Comparison of ENCODE assay signal across 8 cellular contexts in the genomic region with DNA sequence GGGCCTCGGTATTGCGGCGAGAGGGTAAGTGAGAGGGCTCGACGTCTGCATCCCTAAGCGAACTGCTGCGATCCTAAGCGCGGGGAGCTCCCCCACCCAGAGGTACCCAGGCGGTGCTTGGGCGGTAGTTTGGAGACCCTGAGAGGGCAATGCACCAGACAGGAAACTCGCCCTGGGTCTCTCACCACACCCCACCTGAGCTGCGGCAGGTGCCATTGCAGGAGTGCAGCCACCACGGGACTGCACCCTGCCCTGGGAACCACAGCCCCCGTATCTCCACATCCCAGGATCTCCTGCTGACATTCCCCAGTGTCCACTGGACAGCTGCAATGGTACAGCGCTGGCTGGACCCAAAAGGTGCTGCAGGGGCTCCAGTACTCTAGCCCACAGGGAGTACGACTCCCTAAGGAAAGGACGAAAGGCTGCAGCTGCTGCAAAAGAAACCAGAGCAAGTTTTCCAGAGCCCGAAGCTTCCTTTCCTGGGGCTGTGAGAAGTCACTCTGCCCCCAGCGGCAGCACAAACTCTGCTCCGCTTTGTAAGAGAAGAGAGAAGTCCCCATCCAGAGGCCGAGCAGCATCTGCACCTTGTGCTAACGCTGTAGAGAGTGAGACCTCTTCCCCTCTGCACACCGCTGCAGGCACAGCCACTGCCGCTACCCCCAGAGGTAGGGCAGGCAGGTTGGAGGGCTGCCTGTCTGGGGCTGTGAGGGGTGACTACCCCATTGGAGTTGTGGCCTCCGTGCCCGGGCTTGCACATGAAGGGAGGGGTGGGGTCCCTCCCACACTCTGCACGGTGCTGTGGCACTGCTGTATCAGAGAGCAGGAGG. TPM values are rescaled to one million over a fixed set of nuclear protein-coding genes. Genes with fewer than 3 reads are reported as not detected.
DNase-seq lines count a peak whose midpoint lies in the region; ATAC-seq, FAIRE-seq and TF ChIP-seq lines count a peak whose summit lies in the region.

No MANE protein-coding gene starts in this region.

- peak; percentile 86 for ATAC-seq in GM21367 (IDR thresholded peaks at IDR 0.05; ENCODE audit: unreplicated experiment)
- ATAC-seq in K562 = peak; percentile 94

- H3K36me3 ChIP-seq in SK-N-SH (replicated peaks in 1 of 2; ENCODE audit: control insufficient read depth in 1 of 2, insufficient read depth in 2 of 2, low read length in 1 of 2) (no peaks in the 10 kb centered on the region), K562 (ENCODE audit: control insufficient read depth, insufficient read depth, low read length) (no peaks in the 10 kb centered on the region), iPS DF 6.9 (ENCODE audit: control insufficient read depth, insufficient read depth, low read length) (no peaks in the 10 kb centered on the region), rectal smooth muscle tissue (ENCODE audit: control insufficient read depth, insufficient read depth, low read length) (no peaks in the 10 kb centered on the region)

- no peaks in the 10 kb centered on the region for H3K9me2 ChIP-seq in SK-N-SH

- no peaks in the 10 kb centered on the region for H3K79me2 ChIP-seq in SK-N-SH (ENCODE audit: insufficient read depth)
- no peaks in the 10 kb centered on the region for H3K79me2 ChIP-seq in K562 (ENCODE audit: control insufficient read depth, insufficient read depth, low read length)

- TF ChIP-seq RAD21 in SK-N-SH (IDR thresholded peaks at IDR 0.05; ENCODE audit: low read length) (peak; percentile 42), K562 (CRISPR knock-in tag; conservative IDR thresholded peaks at IDR 0.05 in 1 of 2, IDR thresholded peaks at IDR 0.05 in 1 of 2) (peak in 1 of 2 experiments; percentile 60; a peak in 2 of 4 replicates)

- H3K27ac ChIP-seq in SK-N-SH (ENCODE audit: low read depth in 2 of 2, low read length in 1 of 2) (no peak overlapping the region), K562 (ENCODE audit: extremely low read depth, low read depth, low read length) (no peak overlapping the region), iPS DF 6.9 (ENCODE audit: low read length) (no peak overlapping the region), rectal smooth muscle tissue (ENCODE audit: low read depth, low read length) (no peak overlapping the region)

- intact Hi-C loops in K562 (cut with micrococcal nuclease) = loop anchor here (5.0 kb wide), 3 partner anchors 147 to 632 kb away; a partner anchor contains a TSS

- peaks cover 0 to 14% of the 10 kb centered on the region in 2 experiments; a peak in 2 of 4 replicates for H3K4me1 ChIP-seq in SK-N-SH (ENCODE audit: control insufficient read depth in 1 of 2, insufficient read depth in 2 of 2, low read depth in 1 of 2, low read length in 1 of 2)
- H3K4me1 ChIP-seq in K562 (replicated peaks in 1 of 2; ENCODE audit: control insufficient read depth in 2 of 2, insufficient read depth in 2 of 2, low read length in 2 of 2) = peaks cover 0 to 16% of the 10 kb centered on the region in 2 experiments; a peak in 3 of 5 replicates
- H3K4me1 ChIP-seq in iPS DF 6.9 (ENCODE audit: control insufficient read depth, insufficient read depth, low read length) = no peaks in the 10 kb centered on the region; the same call in 1 of the 2 replicates
- no peaks in the 10 kb centered on the region for H3K4me1 ChIP-seq in rectal smooth muscle tissue (ENCODE audit: control insufficient read depth, insufficient read depth, low read length)

- TF ChIP-seq POLR2A in K562 (conservative IDR thresholded peaks at IDR 0.05) = no peak

- no TSS peak for BruUV-seq in K562 (replicated peaks; lab: Mats Ljungman, UMichigan)

- peak; percentile 70 for FAIRE-seq in K562 (lab: Jason Lieb, UNC)

- no peaks in the 10 kb centered on the region for H3K9me1 ChIP-seq in K562 (ENCODE audit: control insufficient read depth, insufficient read depth, low read length)

- in situ Hi-C loops in K562 (cut with MboI) = loop anchor here (5.0 to 25.0 kb wide), 2 partner anchors 357 to 627 kb away; no protein-coding TSS in a partner anchor

- CTCF ChIA-PET in SK-N-SH (lab: Yijun Ruan, JAX) = interaction anchor here (0.6 to 7.2 kb wide), 30 partner anchors 9 to 390 kb away, joined by 3 to 189 read pairs (median 4); a partner anchor contains a TSS
- CTCF ChIA-PET in K562 (lab: Yijun Ruan, JAX; ENCODE audit: low intra/inter-chr PET ratio) = no interaction called here

- WGBS in SK-N-SH (ENCODE audit: low lambda C conversion rate) = 15% methylated on average over 10 of the region's 28 CpGs
- 17% methylated on average over 26 of the region's 28 CpGs for WGBS in K562 (ENCODE audit: insufficient coverage, low coverage, missing lambda C conversion rate)
- WGBS in iPS DF 6.9 (ENCODE audit: insufficient coverage, insufficient read length) = no CpG with 5 or more reads among the region's 28 CpGs

- no peaks in the 10 kb centered on the region for H3K9me3 ChIP-seq in SK-N-SH
- H3K9me3 ChIP-seq in K562 (replicated peaks; ENCODE audit: control insufficient read depth, insufficient read depth, low read depth, low read length) = no peaks in the 10 kb centered on the region; the same call in 1 of the 2 replicates
- H3K9me3 ChIP-seq in iPS DF 6.9 (ENCODE audit: control insufficient read depth, insufficient read depth, low read length) = no peaks in the 10 kb centered on the region

- H3F3A ChIP-seq in SK-N-SH (replicated peaks; ENCODE audit: insufficient read depth) = peaks cover 5% of the 10 kb centered on the region

- H3K4me2 ChIP-seq in SK-N-SH (peak overlapping the region; percentile 78), K562 (ENCODE audit: insufficient read depth, low read length) (peak overlapping the region; percentile 74)

- DNase-seq in DMS114 treated with DMSO at 0.1 percent for 48 hours (lab: John Stamatoyannopoulos, UW; ENCODE audit: unreplicated experiment) (peak; percentile 68), HT1080 (ENCODE audit: low read depth) (peak; percentile 60), SK-N-SH (peak; percentile 61), K562 (ENCODE audit: extremely low read depth in 1 of 4, low spot score in 3 of 4) (peak in 2 of 4 experiments; percentile 35 to 59), iPS DF 6.9 (ENCODE audit: low read depth, low spot score) (peak; percentile 48), NK-92 (lab: John Stamatoyannopoulos, UW; ENCODE audit: unreplicated experiment) (no peak)

- H3K27me3 ChIP-seq in SK-N-SH (ENCODE audit: insufficient read depth) (no peaks in the 10 kb centered on the region), K562 (ENCODE audit: control insufficient read depth in 2 of 2, insufficient read depth in 2 of 2, low read length in 2 of 2) (peaks cover 0 to 16% of the 10 kb centered on the region in 2 experiments; a peak in 2 of 5 replicates), iPS DF 6.9 (ENCODE audit: control insufficient read depth, insufficient read depth, low read length) (peaks cover 10% of the 10 kb centered on the region; the same call in 1 of the 2 replicates), rectal smooth muscle tissue (ENCODE audit: control insufficient read depth, insufficient read depth, low read length) (no peaks in the 10 kb centered on the region)

- H2AFZ ChIP-seq in SK-N-SH (ENCODE audit: low read depth) (peak overlapping the region; percentile 60; the same call in 1 of the 2 replicates), K562 (ENCODE audit: low read depth, low read length) (peak overlapping the region; percentile 91)

- no peaks in the 10 kb centered on the region for H4K20me1 ChIP-seq in SK-N-SH (ENCODE audit: insufficient read depth)
- no peaks in the 10 kb centered on the region for H4K20me1 ChIP-seq in K562 (replicated peaks; ENCODE audit: control insufficient read depth, insufficient read depth, low read length)

- TF ChIP-seq CTCF in SK-N-SH (IDR thresholded peaks at IDR 0.05) (peak; percentile 63), K562 (IDR thresholded peaks at IDR 0.05 in 2 of 3, conservative IDR thresholded peaks at IDR 0.05 in 1 of 3; ENCODE audit: insufficient read depth in 2 of 3, low read depth in 1 of 3, low read length in 3 of 3) (peak; percentile 57 to 90 (median 73); a peak in 5 of 6 replicates)

- TF ChIP-seq EP300 in SK-N-SH (IDR thresholded peaks at IDR 0.05; ENCODE audit: borderline replicate concordance in 1 of 2, low read depth in 1 of 2, low read length in 1 of 2) (no peak), K562 (IDR thresholded peaks at IDR 0.05; ENCODE audit: low read length) (no peak)

- H3K9ac ChIP-seq in SK-N-SH (no peak overlapping the region), K562 (ENCODE audit: insufficient read depth in 1 of 2, low read depth in 2 of 2, low read length in 2 of 2) (peak overlapping the region in 1 of 2 experiments; percentile 82; a peak in 2 of 4 replicates), rectal smooth muscle tissue (ENCODE audit: low read length) (no peak overlapping the region)

- H3K4me3 ChIP-seq in SK-N-SH (ENCODE audit: low read depth in 2 of 2, low read length in 1 of 2) = peak overlapping the region; percentile 57 to 58
- H3K4me3 ChIP-seq in K562 = peak overlapping the region; percentile 25
- peak overlapping the region; percentile 10; the same call in 1 of the 2 replicates for H3K4me3 ChIP-seq in iPS DF 6.9 (ENCODE audit: low read length)
- peak overlapping the region; percentile 65 for H3K4me3 ChIP-seq in rectal smooth muscle tissue (ENCODE audit: low read length)

- POLR2A ChIA-PET in SK-N-SH (lab: Yijun Ruan, JAX) = no interaction called here
- POLR2A ChIA-PET in K562 (lab: Yijun Ruan, JAX) = interaction anchor here (0.6 to 1.7 kb wide), 9 partner anchors 10 to 344 kb away, joined by 3 to 6 read pairs (median 3); a partner anchor contains a TSS

RNA-seq across cellular contexts. Expression of a gene that starts 31.1 kb away (rescaled TPM):
- total RNA-seq in HT1080 (2014; rRNA removed; shearing (Covaris generic)) = 9.5 and 10.5 TPM in 2 replicates
- polyA plus RNA-seq in HT1080 (2015; cell fraction: cytosol; rRNA removed) = 7.3 and 11.5 TPM in 2 replicates
- 74.5 and 80.8 TPM in 2 replicates for polyA plus RNA-seq in HT1080 (2015; cell fraction: nucleus; rRNA removed)
- polyA plus RNA-seq in SK-N-SH (2012; rRNA removed) = 4.4 and 5.1 TPM in 2 replicates
- 4.3 and 5.1 TPM in 2 replicates for polyA plus RNA-seq in SK-N-SH (2012; cell fraction: cytosol; rRNA removed)
- polyA plus RNA-seq in SK-N-SH (2012; cell fraction: nucleus; rRNA removed) = 19.1 and 31.1 TPM in 2 replicates
- total RNA-seq in K562 (2011; cell fraction: chromatin; rRNA removed; ENCODE audit: low replicate concordance) = 113 and 388 TPM in 2 replicates
- total RNA-seq in K562 (2011; cell fraction: nucleolus; rRNA removed) = 35.9 and 48.8 TPM in 2 replicates
- 90.5 and 118 TPM in 2 replicates for total RNA-seq in K562 (2011; cell fraction: nucleoplasm; rRNA removed)
- 7.6 and 8.0 TPM in 2 replicates for total RNA-seq in K562 (2014; rRNA removed)
- total RNA-seq in K562 (2014; rRNA removed; fragmentation: Illumina TruSeq; extraction: Trizol) = 31.6 and 35.0 TPM in 2 replicates
- 22.0 and 24.9 TPM in 2 replicates for total RNA-seq in K562 (2015; rRNA removed; fragmentation: Illumina TruSeq; extraction: Trizol)
- 25.2 and 26.3 TPM in 2 replicates for total RNA-seq in K562 (2021)
- polyA plus RNA-seq in K562 (2011; rRNA removed) = 20.1 and 20.9 TPM in 2 replicates
- polyA plus RNA-seq in K562 (2011; cell fraction: cytosol; rRNA removed) = 1.7 and 7.4 TPM in 2 replicates
- polyA plus RNA-seq in K562 (2011; cell fraction: nucleus; rRNA removed) = 36.8 and 57.2 TPM in 2 replicates
- polyA plus RNA-seq in K562 (2012) = 9.7 and 16.3 TPM in 2 replicates
- polyA plus RNA-seq in K562 (2014; fragmentation: Illumina TruSeq; extraction: Trizol) = 15.8 and 16.8 TPM in 2 replicates
- 1 to 10 TPM; 3.6 to 4.3 TPM for polyA plus RNA-seq in K562 (2014; fragmentation: Nextera tagmentation; extraction: Ambion mirVana)
- 11.2 and 11.7 TPM in 2 replicates for polyA plus RNA-seq in K562 (2014; rRNA removed)
- 54.1 and 71.1 TPM in 2 replicates for polyA minus RNA-seq in K562 (2011; rRNA and poly(A)+ RNA removed)
- polyA minus RNA-seq in K562 (2011; cell fraction: cytosol; rRNA and poly(A)+ RNA removed) = 17.0 and 19.7 TPM in 2 replicates
- 50.9 and 107 TPM in 2 replicates for polyA minus RNA-seq in K562 (2011; cell fraction: nucleus; rRNA and poly(A)+ RNA removed)

Comparison
In these comparisons a context has a peak if more than half of its experiments do, and no peak if none do; other contexts are left out.
1. H3K4me3 ChIP-seq: peak in every context shown above with its lines; median percentile 65 in rectal smooth muscle tissue; 58 in SK-N-SH; 25 in K562; 10 in iPS DF 6.9.